ENCODE assay signal across 8 cellular contexts in the genomic region with DNA sequence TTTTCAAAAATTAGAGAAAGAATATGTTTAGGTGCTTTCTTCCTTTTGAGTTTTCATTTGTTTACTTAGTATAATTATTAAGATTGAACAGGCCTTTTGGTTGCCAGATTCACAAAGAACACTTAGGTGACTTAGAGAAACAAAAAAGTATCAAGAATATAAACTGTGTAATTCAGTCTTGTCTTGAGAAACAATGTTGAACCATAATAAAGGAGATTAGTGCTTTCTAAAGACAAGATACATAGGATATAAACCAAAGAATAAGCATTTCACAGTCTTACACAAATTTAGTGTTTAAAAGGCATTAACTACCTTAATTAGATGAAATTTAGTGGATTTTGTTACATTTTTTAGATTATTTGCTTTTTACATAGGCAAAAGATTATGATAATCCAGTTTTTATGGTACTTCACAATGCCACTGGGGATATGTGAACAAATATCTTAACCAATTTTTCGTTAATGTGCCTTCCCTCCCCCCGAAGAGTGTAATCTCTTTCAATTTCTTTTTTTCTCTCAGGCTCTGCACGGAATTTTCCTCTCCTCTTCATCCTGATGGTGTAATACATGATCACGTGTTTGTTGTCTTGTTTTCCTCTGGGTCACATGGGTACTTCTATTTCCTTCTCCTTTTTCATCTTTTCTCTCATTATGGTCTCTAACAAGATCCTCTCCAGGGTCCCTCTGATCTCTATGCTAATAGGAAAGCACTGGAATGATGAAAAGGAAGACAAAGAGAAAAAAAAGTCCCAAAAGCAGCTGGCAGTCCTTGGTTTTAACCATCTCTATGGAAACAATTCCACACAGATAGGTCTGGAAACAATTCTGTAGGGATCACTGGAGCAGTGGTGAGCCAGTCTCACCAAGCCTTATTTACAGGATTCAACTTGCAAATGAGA. TPM values are rescaled to one million over a fixed set of nuclear protein-coding genes. Genes with fewer than 3 reads are reported as not detected.
DNase-seq lines count a peak whose midpoint lies in the region; ATAC-seq and TF ChIP-seq lines count a peak whose summit lies in the region.

No MANE protein-coding gene starts in this region.

- DNase-seq in AG10803 (ENCODE audit: low read depth): peak; percentile 84
- DNase-seq in HAP-1 (ENCODE audit: low spot score in 2 of 2): peak; percentile 35 to 87
- no peak for DNase-seq in Peyer's patch
- DNase-seq in dermis blood vessel endothelial cell: peak; percentile 71
- DNase-seq in left ventricle myocardium superior: no peak

- H3K36me3 ChIP-seq in HAP-1 (replicated peaks): peaks cover 8% of the 10 kb centered on the region
- no peaks in the 10 kb centered on the region for H3K36me3 ChIP-seq in Peyer's patch
- H3K36me3 ChIP-seq in mucosa of stomach (ENCODE audit: control insufficient read depth, insufficient read depth, low read length): no peaks in the 10 kb centered on the region

- H3K27me3 ChIP-seq in HAP-1 (ENCODE audit: low read depth) (no peaks in the 10 kb centered on the region), Peyer's patch (no peaks in the 10 kb centered on the region), mucosa of stomach (ENCODE audit: control insufficient read depth, insufficient read depth, low read length) (no peaks in the 10 kb centered on the region)

- peak overlapping the region; percentile 28 for H3K4me3 ChIP-seq in AG10803 (ENCODE audit: low read length)
- H3K4me3 ChIP-seq in HAP-1: no peak overlapping the region
- H3K4me3 ChIP-seq in Peyer's patch: peak overlapping the region in 1 of 4 donors; percentile 26
- H3K4me3 ChIP-seq in mucosa of stomach (ENCODE audit: low read length): no peak overlapping the region

- H3K9me3 ChIP-seq in HAP-1: no peaks in the 10 kb centered on the region
- no peaks in the 10 kb centered on the region for H3K9me3 ChIP-seq in Peyer's patch
- H3K9me3 ChIP-seq in mucosa of stomach (ENCODE audit: control insufficient read depth, low read length): no peaks in the 10 kb centered on the region

- TF ChIP-seq CTCF in AG10803 (conservative IDR thresholded peaks at IDR 0.05; ENCODE audit: low read length) (no peak), Peyer's patch (IDR thresholded peaks at IDR 0.05) (no peak)

- TF ChIP-seq POLR2A in Peyer's patch (IDR thresholded peaks at IDR 0.05): no peak

- peak overlapping the region; percentile 33 for H3K9ac ChIP-seq in mucosa of stomach (ENCODE audit: low read length)

- peak overlapping the region; percentile 49 to 69 (median 59) for H3K27ac ChIP-seq in Peyer's patch

- H3K4me1 ChIP-seq in HAP-1 (peaks cover 29% of the 10 kb centered on the region), Peyer's patch (peaks cover 0 to 12% (median 0%) of the 10 kb centered on the region in 4 donors), mucosa of stomach (ENCODE audit: control insufficient read depth, insufficient read depth, low read length) (peaks cover 24% of the 10 kb centered on the region)

- intact Hi-C loops in left ventricle myocardium superior (cut with micrococcal nuclease): no loop called here

- ATAC-seq in GM19455 (IDR thresholded peaks at IDR 0.05; ENCODE audit: unreplicated experiment) (no peak), GM21825 (IDR thresholded peaks at IDR 0.05; ENCODE audit: unreplicated experiment) (no peak), left ventricle myocardium superior (no peak)

- in situ Hi-C loops in HAP-1 (cut with MboI; ENCODE audit: low sequenced_read_pairs): no loop called here

RNA-seq across cellular contexts. Expression of a gene that starts 3.7 kb away (rescaled TPM):
- total RNA-seq in Peyer's patch (10 to 100 TPM; 37.7 to 75.1 (median 52.1) TPM), dermis blood vessel endothelial cell (19.2 and 40.1 TPM in 2 replicates), left ventricle myocardium superior (133 TPM)

RNA-seq across cellular contexts. Expression of a gene that starts 4.6 kb away (rescaled TPM):
- total RNA-seq in Peyer's patch (100 to 1,000 TPM in 3 of 4 donors, 10 to 100 TPM in 1; 30.5 to 241 (median 182) TPM), dermis blood vessel endothelial cell (3.1 and 4.4 TPM in 2 replicates), left ventricle myocardium superior (4.6 TPM)

Comparison
In these comparisons a context has a peak if more than half of its experiments do, and no peak if none do; other contexts are left out.
1. DNase-seq: peak in AG10803 (single experiment), HAP-1 (2 of 2) and dermis blood vessel endothelial cell (single experiment); none in Peyer's patch (0 of 3) and left ventricle myocardium superior (single experiment).